18 cellular contexts compared by ENCODE assay signal in genomic region chr4:3863841-3864734, GRCh38.
"Had no signal": no experiment of that assay in that cellular context is flagged by ENCODE, and none has a peak within 500 bp of the region (broad histone marks: within the 10 kb centered on the region; RNA-seq: fewer than 3 reads in every experiment).

No MANE protein-coding gene starts in this region.

- H3K4me3 ChIP-seq: cardiac muscle cell, upper lobe of left lung had no signal

- H3K9me3 ChIP-seq: SK-N-SH, upper lobe of left lung had no signal

- H3K9me3 Mint-ChIP-seq: dendritic cell treated with granulocyte-macrophage colony-stimulating factor and Interleukin-4, amounts not matched to agents 40 ng/mL and 50 ng/mL, for 4 days; naive thymus-derived CD4-positive, alpha-beta T cell; neural crest cell had no signal

- DNase-seq: activated CD4-positive, alpha-beta T cell treated with anti-CD3 and anti-CD28 coated beads for 1 hour; activated CD4-positive, alpha-beta T cell treated with anti-CD3 and anti-CD28 coated beads, Interleukin-2, amount 50 U/mL, for 1 hour; activated CD8-positive, alpha-beta T cell treated with anti-CD3 and anti-CD28 coated beads, Interleukin-2, amount 10 ng/mL, durations not matched to agents 7 days and 5 days; activated naive CD4-positive, alpha-beta T cell treated with Interleukin-2 at 50 U/mL for 16 hours; amygdala; effector CD8-positive, alpha-beta T cell; hypothalamus; naive thymus-derived CD4-positive, alpha-beta T cell; stimulated activated CD4-positive, alpha-beta T cell treated with anti-CD3 and anti-CD28 coated beads, Interleukin-4, amount 100 ng/mL, for 1 hour; stimulated activated naive CD4-positive, alpha-beta T cell; T-helper 2 cell had no signal

- H3K9ac ChIP-seq: SK-N-SH had no signal

- H3K4me3 Mint-ChIP-seq: activated CD8-positive, alpha-beta T cell treated with anti-CD3 and anti-CD28 coated beads, Interleukin-2, amount 10 ng/mL, durations not matched to agents 7 days and 5 days; dendritic cell treated with granulocyte-macrophage colony-stimulating factor and Interleukin-4, amounts not matched to agents 40 ng/mL and 50 ng/mL, for 4 days; naive thymus-derived CD4-positive, alpha-beta T cell; neural crest cell had no signal

- H3K4me1 Mint-ChIP-seq: naive thymus-derived CD4-positive, alpha-beta T cell had no signal

- H3K27ac Mint-ChIP-seq: activated CD8-positive, alpha-beta T cell treated with anti-CD3 and anti-CD28 coated beads, Interleukin-2, amount 10 ng/mL, durations not matched to agents 7 days and 5 days; dendritic cell treated with granulocyte-macrophage colony-stimulating factor and Interleukin-4, amounts not matched to agents 40 ng/mL and 50 ng/mL, for 4 days; naive thymus-derived CD4-positive, alpha-beta T cell had no signal

- H3K27ac ChIP-seq: cardiac muscle cell, upper lobe of left lung, VCaP had no signal

- ATAC-seq: activated CD8-positive, alpha-beta T cell treated with anti-CD3 and anti-CD28 coated beads, Interleukin-2, amount 10 ng/mL, durations not matched to agents 7 days and 5 days; esophagus mucosa had no signal

- H3K36me3 Mint-ChIP-seq: naive thymus-derived CD4-positive, alpha-beta T cell had no signal

- H3K36me3 ChIP-seq: cardiac muscle cell, upper lobe of left lung had no signal

- H3K27me3 ChIP-seq: upper lobe of left lung had no signal

- H3K4me2 ChIP-seq: SK-N-SH had no signal
